In the genomic region with DNA sequence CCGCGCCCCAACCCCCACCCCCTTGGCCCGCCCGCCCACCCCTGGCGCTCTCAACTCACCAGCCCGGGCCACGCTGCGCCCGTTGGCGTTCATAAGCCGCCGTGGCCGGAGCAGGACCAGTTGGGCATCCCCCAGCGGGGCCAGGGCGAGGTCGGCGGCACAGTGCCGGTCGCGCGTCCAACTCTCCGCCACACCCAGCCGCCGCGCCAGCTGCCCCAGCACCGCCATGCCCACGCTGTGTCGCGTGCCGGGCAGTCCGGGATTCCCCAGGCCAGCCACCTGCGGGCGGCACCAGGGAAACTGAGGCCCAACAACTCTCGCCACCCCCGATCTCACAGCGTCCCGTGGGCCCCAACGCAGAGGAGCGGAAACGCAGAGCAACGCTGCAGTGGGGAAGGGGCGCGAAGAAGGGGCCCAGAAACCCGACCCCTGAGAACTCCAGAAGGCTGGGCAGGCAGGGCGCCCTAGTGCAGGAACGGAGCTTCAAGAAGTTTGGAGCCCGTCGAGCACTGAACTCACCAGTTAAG, we compare ENCODE assay signal across 1 cellular context.
TF ChIP-seq lines count a peak whose summit lies in the region.

No MANE protein-coding gene starts in this region.

TF ChIP-seq in SK-N-SH, 30 proteins besides CTCF, POLR2A, EP300 and RAD21:
- no peak for TF ChIP-seq RCOR1 (IDR thresholded peaks at IDR 0.05; ENCODE audit: low read length)
- TF ChIP-seq, protein P1, sequence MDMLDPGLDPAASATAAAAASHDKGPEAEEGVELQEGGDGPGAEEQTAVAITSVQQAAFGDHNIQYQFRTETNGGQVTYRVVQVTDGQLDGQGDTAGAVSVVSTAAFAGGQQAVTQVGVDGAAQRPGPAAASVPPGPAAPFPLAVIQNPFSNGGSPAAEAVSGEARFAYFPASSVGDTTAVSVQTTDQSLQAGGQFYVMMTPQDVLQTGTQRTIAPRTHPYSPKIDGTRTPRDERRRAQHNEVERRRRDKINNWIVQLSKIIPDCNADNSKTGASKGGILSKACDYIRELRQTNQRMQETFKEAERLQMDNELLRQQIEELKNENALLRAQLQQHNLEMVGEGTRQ (IDR thresholded peaks at IDR 0.05; ENCODE audit: borderline replicate concordance, low read depth, low read length) = no peak
- no peak for TF ChIP-seq EZH2phosphoT487 (IDR thresholded peaks at IDR 0.05; ENCODE audit: borderline replicate concordance, low read depth)
- TF ChIP-seq, protein P2, sequence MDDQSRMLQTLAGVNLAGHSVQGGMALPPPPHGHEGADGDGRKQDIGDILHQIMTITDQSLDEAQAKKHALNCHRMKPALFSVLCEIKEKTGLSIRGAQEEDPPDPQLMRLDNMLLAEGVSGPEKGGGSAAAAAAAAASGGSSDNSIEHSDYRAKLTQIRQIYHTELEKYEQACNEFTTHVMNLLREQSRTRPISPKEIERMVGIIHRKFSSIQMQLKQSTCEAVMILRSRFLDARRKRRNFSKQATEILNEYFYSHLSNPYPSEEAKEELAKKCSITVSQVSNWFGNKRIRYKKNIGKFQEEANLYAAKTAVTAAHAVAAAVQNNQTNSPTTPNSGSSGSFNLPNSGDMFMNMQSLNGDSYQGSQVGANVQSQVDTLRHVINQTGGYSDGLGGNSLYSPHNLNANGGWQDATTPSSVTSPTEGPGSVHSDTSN (IDR thresholded peaks at IDR 0.05) = no peak
- no peak for TF ChIP-seq MEF2A (IDR thresholded peaks at IDR 0.05; ENCODE audit: borderline replicate concordance, low read depth)
- TF ChIP-seq SIN3A (IDR thresholded peaks at IDR 0.05; ENCODE audit: borderline replicate concordance, low read depth, low read length) = no peak
- TF ChIP-seq YY1 (IDR thresholded peaks at IDR 0.05; ENCODE audit: low read depth) = no peak
- no peak for TF ChIP-seq MAX (IDR thresholded peaks at IDR 0.05; ENCODE audit: low read depth)
- TF ChIP-seq JUND (IDR thresholded peaks at IDR 0.05) = no peak
- TF ChIP-seq USF1 (IDR thresholded peaks at IDR 0.05; ENCODE audit: borderline replicate concordance, low read depth) = no peak
- no peak for TF ChIP-seq NFIC (IDR thresholded peaks at IDR 0.05; ENCODE audit: borderline replicate concordance)
- TF ChIP-seq NRF1 (IDR thresholded peaks at IDR 0.05; ENCODE audit: low read depth, low read length) = no peak
- no peak for TF ChIP-seq POLR2AphosphoS5 (IDR thresholded peaks at IDR 0.05; ENCODE audit: low read depth, low read length)
- TF ChIP-seq SMC3 (IDR thresholded peaks at IDR 0.05; ENCODE audit: low read depth, low read length) = no peak
- no peak for TF ChIP-seq FOSL2 (IDR thresholded peaks at IDR 0.05; ENCODE audit: borderline replicate concordance, low read depth)
- no peak for TF ChIP-seq TCF12 (IDR thresholded peaks at IDR 0.05)
